1 cellular context compared by ENCODE assay signal in the genomic region with DNA sequence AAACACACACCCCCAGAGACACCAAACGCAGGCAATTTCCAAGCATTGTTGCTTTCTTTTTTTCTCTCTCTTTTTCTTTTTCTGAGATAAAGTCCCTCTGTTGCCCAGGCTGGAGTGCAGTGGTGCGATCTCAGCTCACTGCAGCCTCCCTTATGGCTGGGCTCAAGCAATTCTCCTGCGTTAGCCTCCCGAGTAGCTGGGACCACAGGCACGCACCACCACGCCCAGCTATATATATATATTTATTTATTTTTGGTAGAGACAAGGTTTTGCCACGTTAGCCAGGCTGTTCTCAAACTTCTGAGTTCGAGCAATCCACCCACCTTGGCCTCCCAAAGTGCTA.
TF ChIP-seq lines count a peak whose summit lies in the region.

No MANE protein-coding gene starts in this region.

TF ChIP-seq in endothelial cell of umbilical vein, 7 proteins besides CTCF, POLR2A, EP300 and RAD21 (continued from another document):
- TF ChIP-seq, protein P1, sequence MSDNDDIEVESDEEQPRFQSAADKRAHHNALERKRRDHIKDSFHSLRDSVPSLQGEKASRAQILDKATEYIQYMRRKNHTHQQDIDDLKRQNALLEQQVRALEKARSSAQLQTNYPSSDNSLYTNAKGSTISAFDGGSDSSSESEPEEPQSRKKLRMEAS (IDR thresholded peaks at IDR 0.05; ENCODE audit: insufficient read depth, insufficient read length), result no peak
- no peak for TF ChIP-seq POLR2AphosphoS5 (IDR thresholded peaks at IDR 0.05; ENCODE audit: insufficient read depth, low read depth, low read length)
- TF ChIP-seq JUN (IDR thresholded peaks at IDR 0.05; ENCODE audit: borderline replicate concordance, insufficient read depth, insufficient read length, low read depth), result no peak
- TF ChIP-seq MYC (IDR thresholded peaks at IDR 0.05; ENCODE audit: low read depth, low read length), result no peak
- no peak for TF ChIP-seq FOS (IDR thresholded peaks at IDR 0.05; ENCODE audit: borderline replicate concordance, insufficient read depth, low read length)
